14 cellular contexts compared by ENCODE assay signal in genomic region chr21:41231060-41231459, GRCh38.
DNase-seq lines count a peak whose midpoint lies in the region; ATAC-seq and TF ChIP-seq lines count a peak whose summit lies in the region.
"Had no signal": no experiment of that assay in that cellular context is flagged by ENCODE, and none has a peak within 500 bp of the region (broad histone marks: within the 10 kb centered on the region; RNA-seq: fewer than 3 reads in every experiment).

No MANE protein-coding gene starts in this region.

- DNase-seq in activated B cell treated with CpG ODN at 0.5 μM for 24 hours, result no peak
- DNase-seq in naive B cell, result no peak
- no peak for DNase-seq in stimulated activated effector memory CD8-positive, alpha-beta T cell treated with anti-CD3 and anti-CD28 coated beads, Interleukin-12 subunit alpha, Interleukin-12 subunit beta, amount 100 ng/mL, for 72 hours (ENCODE audit: low spot score in 2 of 2)
- DNase-seq in LoVo (ENCODE audit: low spot score), result no peak
- DNase-seq in MCF 10A (ENCODE audit: unreplicated experiment), result no peak
- DNase-seq: Caco-2; CD4-positive, CD25-positive, alpha-beta regulatory T cell; CD8-positive, alpha-beta T cell; DMS153; DND-41; GOT3 had no signal

- no TSS peak for BruUV-seq in MCF 10A (replicated peaks; lab: Mats Ljungman, UMichigan)

- CTCF ChIA-PET in activated B cell treated with CpG ODN at 0.5 μM for 24 hours (lab: Charles Lee) (interaction anchor here (5.4 kb wide), 1 partner anchor 61 kb away, joined by 22 read pairs; no protein-coding TSS in a partner anchor), MCF 10A (lab: Yijun Ruan, JAX) (no interaction called here)

- H3K27me3 Mint-ChIP-seq in IgD-negative memory B cell (no peaks in the 10 kb centered on the region), activated B cell treated with CpG ODN at 0.5 μM for 24 hours (no peaks in the 10 kb centered on the region), naive B cell (no peaks in the 10 kb centered on the region), MCF 10A (ENCODE audit: insufficient read depth, unreplicated experiment) (no peaks in the 10 kb centered on the region)
- no peaks in the 10 kb centered on the region for H3K27me3 Mint-ChIP-seq in stimulated activated memory B cell treated with anti-CD40 and anti-IgM and Interleukin-4, amounts not matched to agents 10 μg/mL and 1 μg/mL and 100 μg/mL, for 72 hours
- H3K27me3 Mint-ChIP-seq: CD4-positive, CD25-positive, alpha-beta regulatory T cell had no signal

- ATAC-seq in activated B cell treated with CpG ODN at 0.5 μM for 24 hours (ENCODE audit: low read depth) (no peak), naive B cell (ENCODE audit: low read depth in 2 of 2) (no peak), HG03159 (IDR thresholded peaks at IDR 0.05; ENCODE audit: unreplicated experiment) (no peak)
- no peak for ATAC-seq in stimulated activated memory B cell treated with anti-CD40 and anti-IgM and Interleukin-4, amounts not matched to agents 10 μg/mL and 1 μg/mL and 100 μg/mL, for 72 hours
- no peak for ATAC-seq in stimulated activated effector memory CD8-positive, alpha-beta T cell treated with anti-CD3 and anti-CD28 coated beads, Interleukin-12 subunit alpha, Interleukin-12 subunit beta, amount 100 ng/mL, for 72 hours
- ATAC-seq: CD8-positive, alpha-beta T cell had no signal

- H3K36me3 Mint-ChIP-seq in IgD-negative memory B cell, result peaks cover 2% of the 10 kb centered on the region
- peaks cover 10% of the 10 kb centered on the region for H3K36me3 Mint-ChIP-seq in activated B cell treated with CpG ODN at 0.5 μM for 24 hours (ENCODE audit: low read depth)
- H3K36me3 Mint-ChIP-seq in naive B cell, result no peaks in the 10 kb centered on the region
- H3K36me3 Mint-ChIP-seq in stimulated activated memory B cell treated with anti-CD40 and anti-IgM and Interleukin-4, amounts not matched to agents 10 μg/mL and 1 μg/mL and 100 μg/mL, for 72 hours, result peaks cover 21% of the 10 kb centered on the region
- no peaks in the 10 kb centered on the region for H3K36me3 Mint-ChIP-seq in stimulated activated effector memory CD8-positive, alpha-beta T cell treated with anti-CD3 and anti-CD28 coated beads, Interleukin-12 subunit alpha, Interleukin-12 subunit beta, amount 100 ng/mL, for 72 hours
- peaks cover 17% of the 10 kb centered on the region for H3K36me3 Mint-ChIP-seq in MCF 10A (ENCODE audit: insufficient read depth, unreplicated experiment)
- H3K36me3 Mint-ChIP-seq: CD4-positive, CD25-positive, alpha-beta regulatory T cell; CD8-positive, alpha-beta T cell had no signal

- TF ChIP-seq CTCF in activated B cell treated with CpG ODN at 0.5 μM for 24 hours (IDR thresholded peaks at IDR 0.05) (no peak), MCF 10A (IDR thresholded peaks at IDR 0.05; ENCODE audit: unreplicated experiment) (no peak)

- peak overlapping the region; percentile 71 to 96 (median 84) for H3K4me3 Mint-ChIP-seq in IgD-negative memory B cell
- peak overlapping the region; percentile 78 for H3K4me3 Mint-ChIP-seq in activated B cell treated with CpG ODN at 0.5 μM for 24 hours
- H3K4me3 Mint-ChIP-seq in naive B cell, result peak overlapping the region; percentile 72 to 95 (median 86)
- H3K4me3 Mint-ChIP-seq in stimulated activated memory B cell treated with anti-CD40 and anti-IgM and Interleukin-4, amounts not matched to agents 10 μg/mL and 1 μg/mL and 100 μg/mL, for 72 hours, result peak overlapping the region; percentile 64
- no peak overlapping the region for H3K4me3 Mint-ChIP-seq in stimulated activated effector memory CD8-positive, alpha-beta T cell treated with anti-CD3 and anti-CD28 coated beads, Interleukin-12 subunit alpha, Interleukin-12 subunit beta, amount 100 ng/mL, for 72 hours
- no peak overlapping the region for H3K4me3 Mint-ChIP-seq in MCF 10A (ENCODE audit: unreplicated experiment)
- H3K4me3 Mint-ChIP-seq: CD4-positive, CD25-positive, alpha-beta regulatory T cell; CD8-positive, alpha-beta T cell had no signal

- intact Hi-C loops in activated B cell treated with CpG ODN at 0.5 μM for 24 hours (cut with micrococcal nuclease), result loop anchor here (2.0 to 5.0 kb wide), 4 partner anchors 36 to 831 kb away; no protein-coding TSS in a partner anchor
- intact Hi-C loops in MCF 10A (cut with micrococcal nuclease), result no loop called here

- H3K27ac Mint-ChIP-seq in IgD-negative memory B cell (peak overlapping the region in 2 of 3 donors; percentile 28 to 67), activated B cell treated with CpG ODN at 0.5 μM for 24 hours (peak overlapping the region; percentile 91), naive B cell (peak overlapping the region in 5 of 6 donors; percentile 18 to 96 (median 88)), MCF 10A (ENCODE audit: low read depth, unreplicated experiment) (no peak overlapping the region)
- peak overlapping the region; percentile 90 for H3K27ac Mint-ChIP-seq in stimulated activated memory B cell treated with anti-CD40 and anti-IgM and Interleukin-4, amounts not matched to agents 10 μg/mL and 1 μg/mL and 100 μg/mL, for 72 hours
- H3K27ac Mint-ChIP-seq in stimulated activated effector memory CD8-positive, alpha-beta T cell treated with anti-CD3 and anti-CD28 coated beads, Interleukin-12 subunit alpha, Interleukin-12 subunit beta, amount 100 ng/mL, for 72 hours, result no peak overlapping the region
- H3K27ac Mint-ChIP-seq: CD4-positive, CD25-positive, alpha-beta regulatory T cell; CD8-positive, alpha-beta T cell had no signal

- H3K9me3 Mint-ChIP-seq in IgD-negative memory B cell, result no peaks in the 10 kb centered on the region
- H3K9me3 Mint-ChIP-seq in activated B cell treated with CpG ODN at 0.5 μM for 24 hours, result peaks cover 3% of the 10 kb centered on the region
- peaks cover 0 to 2% (median 0%) of the 10 kb centered on the region in 7 donors for H3K9me3 Mint-ChIP-seq in naive B cell
- H3K9me3 Mint-ChIP-seq in stimulated activated memory B cell treated with anti-CD40 and anti-IgM and Interleukin-4, amounts not matched to agents 10 μg/mL and 1 μg/mL and 100 μg/mL, for 72 hours, result no peaks in the 10 kb centered on the region
- peaks cover 3% of the 10 kb centered on the region for H3K9me3 Mint-ChIP-seq in stimulated activated effector memory CD8-positive, alpha-beta T cell treated with anti-CD3 and anti-CD28 coated beads, Interleukin-12 subunit alpha, Interleukin-12 subunit beta, amount 100 ng/mL, for 72 hours
- H3K9me3 Mint-ChIP-seq in MCF 10A (ENCODE audit: unreplicated experiment), result no peaks in the 10 kb centered on the region
- H3K9me3 Mint-ChIP-seq: CD8-positive, alpha-beta T cell had no signal

- POLR2A ChIA-PET in activated B cell treated with CpG ODN at 0.5 μM for 24 hours (lab: Charles Lee), result interaction anchor here (1.0 kb wide), 1 partner anchor 64 kb away, joined by 4 read pairs; no protein-coding TSS in a partner anchor
- POLR2A ChIA-PET in MCF 10A (lab: Yijun Ruan, JAX), result interaction anchor here (0.7 kb wide), 1 partner anchor 21 kb away, joined by 3 read pairs; no protein-coding TSS in a partner anchor

- H3K4me1 Mint-ChIP-seq in IgD-negative memory B cell (peaks cover 49 to 61% (median 55%) of the 10 kb centered on the region in 3 donors), activated B cell treated with CpG ODN at 0.5 μM for 24 hours (peaks cover 89% of the 10 kb centered on the region), naive B cell (peaks cover 61 to 99% (median 63%) of the 10 kb centered on the region in 3 donors), MCF 10A (ENCODE audit: insufficient read depth, unreplicated experiment) (no peaks in the 10 kb centered on the region)
- H3K4me1 Mint-ChIP-seq in stimulated activated memory B cell treated with anti-CD40 and anti-IgM and Interleukin-4, amounts not matched to agents 10 μg/mL and 1 μg/mL and 100 μg/mL, for 72 hours, result peaks cover 89% of the 10 kb centered on the region
- no peaks in the 10 kb centered on the region for H3K4me1 Mint-ChIP-seq in stimulated activated effector memory CD8-positive, alpha-beta T cell treated with anti-CD3 and anti-CD28 coated beads, Interleukin-12 subunit alpha, Interleukin-12 subunit beta, amount 100 ng/mL, for 72 hours
- H3K4me1 Mint-ChIP-seq: CD4-positive, CD25-positive, alpha-beta regulatory T cell had no signal

Comparison
In these comparisons a context has a peak if more than half of its experiments do, and no peak if none do; other contexts are left out.
1. H3K27ac Mint-ChIP-seq: peak in IgD-negative memory B cell (2 of 3), activated B cell treated with CpG ODN at 0.5 μM for 24 hours (single experiment), naive B cell (5 of 6) and stimulated activated memory B cell treated with anti-CD40 and anti-IgM and Interleukin-4, amounts not matched to agents 10 μg/mL and 1 μg/mL and 100 μg/mL, for 72 hours (single experiment); none in stimulated activated effector memory CD8-positive, alpha-beta T cell treated with anti-CD3 and anti-CD28 coated beads, Interleukin-12 subunit alpha, Interleukin-12 subunit beta, amount 100 ng/mL, for 72 hours (single experiment) and MCF 10A (single experiment).
2. H3K4me3 Mint-ChIP-seq: peak in IgD-negative memory B cell (4 of 4), activated B cell treated with CpG ODN at 0.5 μM for 24 hours (single experiment), naive B cell (8 of 8) and stimulated activated memory B cell treated with anti-CD40 and anti-IgM and Interleukin-4, amounts not matched to agents 10 μg/mL and 1 μg/mL and 100 μg/mL, for 72 hours (single experiment); none in stimulated activated effector memory CD8-positive, alpha-beta T cell treated with anti-CD3 and anti-CD28 coated beads, Interleukin-12 subunit alpha, Interleukin-12 subunit beta, amount 100 ng/mL, for 72 hours (single experiment) and MCF 10A (single experiment).